18 cellular contexts compared by ENCODE assay signal in genomic region chr13:109816979-109817275, GRCh38. TPM values are rescaled to one million over a fixed set of nuclear protein-coding genes. Genes with fewer than 3 reads are reported as not detected.
DNase-seq lines count a peak whose midpoint lies in the region; ATAC-seq, FAIRE-seq and TF ChIP-seq lines count a peak whose summit lies in the region.
"Had no signal": no experiment of that assay in that cellular context is flagged by ENCODE, and none has a peak within 500 bp of the region (broad histone marks: within the 10 kb centered on the region; RNA-seq: fewer than 3 reads in every experiment).

No MANE protein-coding gene starts in this region.

- no peak for TF ChIP-seq RAD21 in liver (IDR thresholded peaks at IDR 0.05)
- no peak for TF ChIP-seq RAD21 in HepG2 (CRISPR knock-in tag; IDR thresholded peaks at IDR 0.05)

- POLR2A ChIA-PET in HepG2 (lab: Yijun Ruan, JAX) = no interaction called here

- in situ Hi-C loops in HepG2 (cut with HindIII; ENCODE audit: extremely low pct_ligation_motif_present, low pct_unique_long_range_greater_than_20kb) = no loop called here

- CTCF ChIA-PET in HepG2 (lab: Yijun Ruan, JAX; ENCODE audit: low intra/inter-chr PET ratio, low total read pairs) = no interaction called here

- ATAC-seq in HepG2 (no peak), HG03469 (IDR thresholded peaks at IDR 0.05; ENCODE audit: unreplicated experiment) (no peak)
- ATAC-seq: activated naive CD8-positive, alpha-beta T cell treated with anti-CD3 and anti-CD28 coated beads, Interleukin-2, amount 50 U/mL, for 24 hours; activated T-cell treated with anti-CD3 and anti-CD28 coated beads, Interleukin-2, amount 50 U/mL, for 72 hours; Panc1; psoas muscle; stimulated activated naive CD8-positive, alpha-beta T cell treated with anti-CD3 and anti-CD28 coated beads, Interleukin-15, amount 100 ng/mL, for 72 hours had no signal

- TF ChIP-seq EP300 in HepG2 (IDR thresholded peaks at IDR 0.05; ENCODE audit: low read depth in 2 of 2, low read length in 2 of 2) = no peak
- no peak for TF ChIP-seq EP300 in HepG2 (CRISPR knock-in tag; IDR thresholded peaks at IDR 0.05; ENCODE audit: borderline replicate concordance)

- H3K9ac ChIP-seq in liver (ENCODE audit: low read depth in 1 of 2, low read length in 2 of 2) (no peak overlapping the region), HepG2 (ENCODE audit: insufficient read depth, low read depth, low read length) (no peak overlapping the region), adipocyte (ENCODE audit: low read length) (peak overlapping the region; percentile 59)

- H3K4me3 ChIP-seq in liver (ENCODE audit: low read depth in 1 of 3, low read length in 3 of 3) (no peak overlapping the region), HepG2 (replicated peaks in 1 of 3; ENCODE audit: insufficient read depth in 1 of 3, low read depth in 2 of 3, low read length in 3 of 3) (no peak overlapping the region), adipocyte (ENCODE audit: low read length) (peak overlapping the region; percentile 70)
- H3K4me3 ChIP-seq: HAP-1, psoas muscle, uterus had no signal

- no peak overlapping the region for H3K4me2 ChIP-seq in HepG2 (ENCODE audit: low read depth, low read length)

- WGBS in liver = 85% methylated on average over 2 of the region's 2 CpGs
- 18% methylated on average over 2 of the region's 2 CpGs for WGBS in HepG2 (ENCODE audit: low lambda C conversion rate)

- no peaks in the 10 kb centered on the region for H3K9me3 ChIP-seq in liver (ENCODE audit: control insufficient read depth in 4 of 4, low read length in 3 of 4)
- H3K9me3 ChIP-seq in HepG2 (ENCODE audit: low read length) = no peaks in the 10 kb centered on the region
- no peaks in the 10 kb centered on the region for H3K9me3 ChIP-seq in adipocyte (ENCODE audit: control insufficient read depth, low read length)
- H3K9me3 ChIP-seq: HAP-1, psoas muscle, uterus had no signal

- H2AFZ ChIP-seq in HepG2 (ENCODE audit: low read length) = no peak overlapping the region

- peaks cover 2 to 26% (median 19%) of the 10 kb centered on the region in 4 donors for H3K4me1 ChIP-seq in liver (ENCODE audit: control insufficient read depth in 4 of 4, insufficient read depth in 4 of 4, low read length in 3 of 4)
- H3K4me1 ChIP-seq in HepG2 (ENCODE audit: insufficient read depth, low read length) = 0 out of 2 replicates have a peak, but pooled peaks cover 5% of the 10 kb centered on the region
- H3K4me1 ChIP-seq in adipocyte (ENCODE audit: control insufficient read depth, insufficient read depth, low read length) = peaks cover 21% of the 10 kb centered on the region
- H3K4me1 ChIP-seq: HAP-1, psoas muscle, uterus had no signal

- TF ChIP-seq CTCF in liver (IDR thresholded peaks at IDR 0.05; ENCODE audit: low read depth, low read length, missing input control) (no peak), HepG2 (CRISPR knock-in tag; IDR thresholded peaks at IDR 0.05) (no peak)

- BruUV-seq in HepG2 (replicated peaks; lab: Mats Ljungman, UMichigan) = no TSS peak

- no peaks in the 10 kb centered on the region for H3K36me3 ChIP-seq in liver (ENCODE audit: control insufficient read depth in 4 of 4, insufficient read depth in 3 of 4, low read depth in 1 of 4, low read length in 3 of 4)
- no peaks in the 10 kb centered on the region for H3K36me3 ChIP-seq in HepG2 (replicated peaks in 1 of 2; ENCODE audit: control insufficient read depth in 1 of 2, insufficient read depth in 2 of 2, low read length in 2 of 2)
- no peaks in the 10 kb centered on the region for H3K36me3 ChIP-seq in adipocyte (ENCODE audit: control insufficient read depth, insufficient read depth, low read length, severe bottlenecking)
- H3K36me3 ChIP-seq: HAP-1, uterus had no signal

- H3K79me2 ChIP-seq in HepG2 (ENCODE audit: insufficient read depth, low read length) = no peaks in the 10 kb centered on the region

- intact Hi-C loops in HepG2 (cut with micrococcal nuclease; ENCODE audit: unreplicated experiment) = no loop called here

- DNase-seq in HepG2 (ENCODE audit: low spot score) = no peak
- peak; percentile 67 for DNase-seq in adipocyte (ENCODE audit: low read depth)
- peak; percentile 36 for DNase-seq in fibroblast of the conjunctiva (ENCODE audit: low read depth)
- peak; percentile 21 for DNase-seq in stromal cell of bone marrow (ENCODE audit: low read depth)
- no peak for DNase-seq in stimulated activated CD4-positive, alpha-beta T cell treated with anti-CD3 and anti-CD28 coated beads, Interleukin-15, amount 100 ng/mL, for 24 hours
- DNase-seq in DMS114 treated with DMSO at 0.1 percent for 48 hours (lab: John Stamatoyannopoulos, UW; ENCODE audit: unreplicated experiment) = no peak
- DNase-seq: activated CD4-positive, alpha-beta memory T cell treated with anti-CD3 and anti-CD28 coated beads for 36 hours; activated naive CD8-positive, alpha-beta T cell treated with anti-CD3 and anti-CD28 coated beads, Interleukin-2, amount 50 U/mL, for 24 hours; activated T-cell treated with anti-CD3 and anti-CD28 coated beads, Interleukin-2, amount 50 U/mL, for 72 hours; psoas muscle; stimulated activated naive CD8-positive, alpha-beta T cell treated with anti-CD3 and anti-CD28 coated beads, Interleukin-15, amount 100 ng/mL, for 72 hours; SW 1271; uterus had no signal

- no peak for TF ChIP-seq POLR2A in HepG2 (IDR thresholded peaks at IDR 0.05; ENCODE audit: insufficient read depth in 1 of 2, low read depth in 2 of 2, low read length in 2 of 2)

- H3K27me3 ChIP-seq in liver (ENCODE audit: control insufficient read depth in 4 of 4, insufficient read depth in 4 of 4, low read length in 3 of 4) (no peaks in the 10 kb centered on the region), HepG2 (ENCODE audit: control insufficient read depth in 1 of 2, insufficient read depth in 2 of 2, low read length in 2 of 2) (no peaks in the 10 kb centered on the region; a peak in 1 of 5 replicates), adipocyte (replicated peaks; ENCODE audit: control insufficient read depth, insufficient read depth, low read length) (peaks cover 3% of the 10 kb centered on the region)
- H3K27me3 ChIP-seq: uterus had no signal

- H4K20me1 ChIP-seq in HepG2 (ENCODE audit: insufficient read depth, low read length) = no peaks in the 10 kb centered on the region

- no peak for FAIRE-seq in HepG2 (lab: Jason Lieb, UNC)
- FAIRE-seq: A204.1 had no signal

- H3K27ac ChIP-seq in liver (ENCODE audit: low read depth in 1 of 2, low read length in 2 of 2) = peak overlapping the region; percentile 60 to 75
- no peak overlapping the region for H3K27ac ChIP-seq in HepG2 (ENCODE audit: extremely low read length, insufficient read depth, low read length)
- H3K27ac ChIP-seq: psoas muscle, uterus had no signal

TF ChIP-seq in liver, 16 proteins besides CTCF, POLR2A, EP300 and RAD21:
- TF ChIP-seq YY1 (IDR thresholded peaks at IDR 0.05) = no peak
- TF ChIP-seq FOXA2 (IDR thresholded peaks at IDR 0.05) = no peak
- TF ChIP-seq NR2F2 (IDR thresholded peaks at IDR 0.05) = no peak
- TF ChIP-seq TAF1 (conservative IDR thresholded peaks at IDR 0.05) = no peak
TF ChIP-seq in liver: peak in this region for 0.

TF ChIP-seq in HepG2, 621 proteins besides CTCF, POLR2A, EP300 and RAD21 (continues in another document):
- no peak for TF ChIP-seq MAX (IDR thresholded peaks at IDR 0.05)
- TF ChIP-seq TARDBP (CRISPR knock-in tag; IDR thresholded peaks at IDR 0.05) = no peak
- no peak for TF ChIP-seq ZKSCAN8 (CRISPR knock-in tag; IDR thresholded peaks at IDR 0.05; ENCODE audit: borderline replicate concordance)
- TF ChIP-seq TRIM24 (CRISPR knock-in tag; IDR thresholded peaks at IDR 0.05) = no peak
- TF ChIP-seq HNF1B (CRISPR knock-in tag; IDR thresholded peaks at IDR 0.05) = no peak
- no peak for TF ChIP-seq SIN3B (IDR thresholded peaks at IDR 0.05; ENCODE audit: low read length)

RNA-seq across cellular contexts. Expression of gene IRS2, which starts 30.5 kb away (rescaled TPM):
- total RNA-seq in liver = 1 to 10 TPM; 6.3 to 9.1 TPM
- polyA plus RNA-seq in liver = 1 to 10 TPM; 4.0 to 7.1 TPM
- 0.02 TPM in 1 of 2 replicates, not detected in the other for total RNA-seq in HepG2 (2016; rRNA removed; fragmentation: Illumina TruSeq; extraction: Trizol)
- not detected in 2 replicates for total RNA-seq in HepG2 (2016; cell fraction: cytosol; rRNA removed; fragmentation: Illumina TruSeq; extraction: Trizol; ENCODE audit: low read depth)
- 0.02 TPM in 1 of 2 replicates, not detected in the other for total RNA-seq in HepG2 (2016; cell fraction: insoluble cytoplasmic fraction; rRNA removed; fragmentation: Illumina TruSeq; extraction: Trizol)
- not detected in 2 replicates for total RNA-seq in HepG2 (2016; cell fraction: membrane; rRNA removed; fragmentation: Illumina TruSeq; extraction: Trizol)
- total RNA-seq in HepG2 (2016; cell fraction: nucleus; rRNA removed; fragmentation: Illumina TruSeq; extraction: Trizol) = 0.03 TPM in 2 replicates
- 0.04 and 0.05 TPM in 2 replicates for polyA plus RNA-seq in HepG2 (2011; rRNA removed)
- polyA plus RNA-seq in HepG2 (2011; cell fraction: cytosol; rRNA removed) = 0.01 and 0.03 TPM in 2 replicates
- 0.07 and 0.14 TPM in 2 replicates for polyA plus RNA-seq in HepG2 (2011; cell fraction: nucleus; rRNA removed)
- polyA plus RNA-seq in HepG2 (2012) = 0.08 and 0.09 TPM in 2 replicates
- not detected in 2 replicates for polyA plus RNA-seq in HepG2 (2016; cell fraction: cytosol; fragmentation: Illumina TruSeq; extraction: Trizol; ENCODE audit: low read depth)
- polyA plus RNA-seq in HepG2 (2016; cell fraction: insoluble cytoplasmic fraction; fragmentation: Illumina TruSeq; extraction: Trizol; ENCODE audit: low read depth) = not detected in 2 replicates
- polyA plus RNA-seq in HepG2 (2016; cell fraction: membrane; fragmentation: Illumina TruSeq; extraction: Trizol; ENCODE audit: low read depth) = not detected in 2 replicates
- not detected in 2 replicates for polyA plus RNA-seq in HepG2 (2016; cell fraction: nucleus; fragmentation: Illumina TruSeq; extraction: Trizol; ENCODE audit: insufficient read depth, low read depth)
- polyA minus RNA-seq in HepG2 (2011; rRNA and poly(A)+ RNA removed; ENCODE audit: low replicate concordance) = 0.06 and 6.1 TPM in 2 replicates
- 0.10 TPM in 1 of 2 replicates, not detected in the other for polyA minus RNA-seq in HepG2 (2011; cell fraction: cytosol; rRNA and poly(A)+ RNA removed)
- 0.12 and 0.13 TPM in 2 replicates for polyA minus RNA-seq in HepG2 (2011; cell fraction: nucleus; rRNA and poly(A)+ RNA removed)

Comparison
In these comparisons a context has a peak if more than half of its experiments do, and no peak if none do; other contexts are left out.
1. DNase-seq: peak in adipocyte (single experiment), fibroblast of the conjunctiva (single experiment) and stromal cell of bone marrow (single experiment); none in HepG2 (single experiment), stimulated activated CD4-positive, alpha-beta T cell treated with anti-CD3 and anti-CD28 coated beads, Interleukin-15, amount 100 ng/mL, for 24 hours (single experiment) and DMS114 treated with DMSO at 0.1 percent for 48 hours (single experiment).